13 cellular contexts compared by ENCODE assay signal in genomic region chr9:127116946-127117345, GRCh38. TPM values are rescaled to one million over a fixed set of nuclear protein-coding genes. Genes with fewer than 3 reads are reported as not detected.
DNase-seq lines count a peak whose midpoint lies in the region; ATAC-seq, FAIRE-seq and TF ChIP-seq lines count a peak whose summit lies in the region.
"Had no signal": no experiment of that assay in that cellular context is flagged by ENCODE, and none has a peak within 500 bp of the region (broad histone marks: within the 10 kb centered on the region; RNA-seq: fewer than 3 reads in every experiment).

No MANE protein-coding gene starts in this region.

- TF ChIP-seq CTCF in left ventricle myocardium inferior (IDR thresholded peaks at IDR 0.05; ENCODE audit: borderline replicate concordance), result no peak

- no peak overlapping the region for H3K4me3 ChIP-seq in left ventricle myocardium inferior

- no peak for FAIRE-seq in RCC 7860 (lab: Jason Lieb, UNC)
- FAIRE-seq: GM12892 had no signal

- H3K36me3 ChIP-seq in left ventricle myocardium inferior, result peaks cover 5% of the 10 kb centered on the region

- peak overlapping the region; percentile 49 for H3K27ac ChIP-seq in left ventricle myocardium inferior (replicated peaks)
- H3K27ac ChIP-seq in substantia nigra (ENCODE audit: low read depth, low read length, poor library complexity, severe bottlenecking), result peak overlapping the region; percentile 64

- ATAC-seq in Right ventricle myocardium superior (ENCODE audit: poor library complexity) (no peak), Right ventricle myocardium inferior (no peak), GM21717 (IDR thresholded peaks at IDR 0.05; ENCODE audit: unreplicated experiment) (no peak)

- intact Hi-C loops in Right ventricle myocardium superior (cut with DNase I), result no loop called here
- intact Hi-C loops in Right ventricle myocardium inferior (cut with DNase I), result loop anchor here (5.0 kb wide), 1 partner anchor 130 kb away; no protein-coding TSS in a partner anchor
- intact Hi-C loops in left ventricle myocardium inferior (cut with micrococcal nuclease), result no loop called here

- no peaks in the 10 kb centered on the region for H3K27me3 ChIP-seq in left ventricle myocardium inferior (ENCODE audit: low read depth)

- no peaks in the 10 kb centered on the region for H3K9me3 ChIP-seq in left ventricle myocardium inferior (replicated peaks)

- DNase-seq in Right ventricle myocardium superior (peak; percentile 27), Right ventricle myocardium inferior (ENCODE audit: missing footprints) (no peak), RCC 7860 (ENCODE audit: low spot score) (peak; percentile 24), left ventricle myocardium inferior (no peak), substantia nigra (lab: John Stamatoyannopoulos, UW) (no peak), DMS153 treated with DMSO at 0.1 percent for 48 hours (lab: John Stamatoyannopoulos, UW; ENCODE audit: unreplicated experiment) (no peak)
- DNase-seq in activated CD8-positive, alpha-beta memory T cell treated with anti-CD3 and anti-CD28 coated beads, Interleukin-2, amount 50 U/mL, for 4 hours, result no peak
- DNase-seq: DMS 273 treated with DMSO at 0.1 percent for 48 hours, NCI-H524 treated with DMSO at 0.1 percent for 48 hours, RPMI8226, T1000 had no signal

- H3K4me1 ChIP-seq in left ventricle myocardium inferior, result peaks cover 98% of the 10 kb centered on the region

RNA-seq across cellular contexts. Expression of gene ANGPTL2, which starts 5.5 kb away (rescaled TPM):
- 32.6 TPM for total RNA-seq in Right ventricle myocardium superior
- total RNA-seq in Right ventricle myocardium inferior, result 37.1 TPM
- 35.7 TPM for total RNA-seq in left ventricle myocardium inferior

Comparison
In these comparisons a context has a peak if more than half of its experiments do, and no peak if none do; other contexts are left out.
1. DNase-seq: peak in Right ventricle myocardium superior (single experiment) and RCC 7860 (single experiment); none in Right ventricle myocardium inferior (single experiment), left ventricle myocardium inferior (single experiment), substantia nigra (0 of 49), DMS153 treated with DMSO at 0.1 percent for 48 hours (single experiment) and activated CD8-positive, alpha-beta memory T cell treated with anti-CD3 and anti-CD28 coated beads, Interleukin-2, amount 50 U/mL, for 4 hours (single experiment).